ENCODE assay signal across 8 cellular contexts in the genomic region with DNA sequence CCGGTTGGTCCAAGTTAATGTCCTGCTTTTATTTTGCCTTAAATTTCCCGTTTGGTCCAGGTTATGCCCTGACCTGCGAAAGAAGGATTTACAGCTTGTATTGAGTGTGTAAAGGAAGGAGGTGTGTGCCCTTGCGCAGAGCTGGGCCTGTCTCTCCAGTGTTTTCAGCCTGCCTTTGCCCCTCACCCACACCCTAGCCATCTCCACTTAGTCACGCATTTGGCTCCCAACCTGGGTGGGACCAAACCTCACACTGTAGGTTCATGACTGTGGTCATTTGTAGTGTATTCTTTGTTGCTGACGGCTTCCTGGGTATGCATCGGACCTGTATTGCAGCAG. TPM values are rescaled to one million over a fixed set of nuclear protein-coding genes. Genes with fewer than 3 reads are reported as not detected.
A peak's percentile ranks its signal among the peaks of the same experiment; 100 is the strongest.
DNase-seq lines count a peak whose midpoint lies in the region; ATAC-seq and TF ChIP-seq lines count a peak whose summit lies in the region.

No MANE protein-coding gene starts in this region.

- H3K36me3 ChIP-seq in mesendoderm (ENCODE audit: control insufficient read depth, insufficient read depth, low read length): peaks cover 1% of the 10 kb centered on the region

- no peak overlapping the region for H3K18ac ChIP-seq in mesendoderm (ENCODE audit: low read length)

- peak overlapping the region; percentile 87 for H3K56ac ChIP-seq in mesendoderm (ENCODE audit: low read length)

- WGBS in mesendoderm (ENCODE audit: extremely low coverage, insufficient coverage, low lambda C conversion rate): no CpG with 5 or more reads among the region's 7 CpGs

- H3K79me2 ChIP-seq in mesendoderm (ENCODE audit: control insufficient read depth, insufficient read depth, low read length): peaks cover 41% of the 10 kb centered on the region

- no peak overlapping the region for H2BK15ac ChIP-seq in mesendoderm (replicated peaks; ENCODE audit: low read depth)

- peak overlapping the region; percentile 22 for H2BK5ac ChIP-seq in mesendoderm (ENCODE audit: low read length)

- no peaks in the 10 kb centered on the region for H3K27me3 ChIP-seq in mesendoderm (ENCODE audit: insufficient read depth, low read length, poor library complexity)

- no peak overlapping the region for H2BK120ac ChIP-seq in mesendoderm (ENCODE audit: low read depth, low read length)

- H3K4me3 ChIP-seq in mesendoderm (ENCODE audit: low read length): no peak overlapping the region

- H3K9ac ChIP-seq in mesendoderm (ENCODE audit: low read length): peak overlapping the region; percentile 63

- peaks cover 2% of the 10 kb centered on the region for H3K36me3 Mint-ChIP-seq in IgD-negative memory B cell
- peaks cover 12% of the 10 kb centered on the region for H3K36me3 Mint-ChIP-seq in stimulated activated memory B cell treated with anti-CD40 and anti-IgM and Interleukin-4, amounts not matched to agents 10 μg/mL and 1 μg/mL and 100 μg/mL, for 72 hours

- H4K5ac ChIP-seq in mesendoderm (ENCODE audit: low read length): peak overlapping the region; percentile 29

- H3K4ac ChIP-seq in mesendoderm (ENCODE audit: low read depth, low read length): peak overlapping the region; percentile 83

- peak overlapping the region; percentile 89 to 99 (median 97) for H3K27ac Mint-ChIP-seq in IgD-negative memory B cell
- H3K27ac Mint-ChIP-seq in stimulated activated memory B cell treated with anti-CD40 and anti-IgM and Interleukin-4, amounts not matched to agents 10 μg/mL and 1 μg/mL and 100 μg/mL, for 72 hours: peak overlapping the region; percentile 91

- no peak overlapping the region for H3K23ac ChIP-seq in mesendoderm (ENCODE audit: low read length)

- H3K4me2 ChIP-seq in mesendoderm (ENCODE audit: low read length): peak overlapping the region; percentile 0

- peak; percentile 14 for DNase-seq in Ammon's horn (ENCODE audit: low spot score)
- DNase-seq in cerebellum (ENCODE audit: low spot score): peak; percentile 18
- peak; percentile 61 for DNase-seq in mesendoderm
- DNase-seq in NCI-H1048 (lab: John Stamatoyannopoulos, UW): no peak

- H3K79me1 ChIP-seq in mesendoderm (ENCODE audit: low read length): no peaks in the 10 kb centered on the region

- peak overlapping the region; percentile 86 to 99 (median 92) for H3K4me3 Mint-ChIP-seq in IgD-negative memory B cell
- peak overlapping the region; percentile 85 for H3K4me3 Mint-ChIP-seq in stimulated activated memory B cell treated with anti-CD40 and anti-IgM and Interleukin-4, amounts not matched to agents 10 μg/mL and 1 μg/mL and 100 μg/mL, for 72 hours

- H3K4me1 ChIP-seq in mesendoderm (ENCODE audit: control insufficient read depth, low read depth, low read length): peaks cover 3% of the 10 kb centered on the region

- no peak for TF ChIP-seq CTCF in VCaP (conservative IDR thresholded peaks at IDR 0.05)

- peak; percentile 3 for ATAC-seq in GM19372 (IDR thresholded peaks at IDR 0.05; ENCODE audit: low read depth, unreplicated experiment)
- peak; percentile 72 for ATAC-seq in stimulated activated memory B cell treated with anti-CD40 and anti-IgM and Interleukin-4, amounts not matched to agents 10 μg/mL and 1 μg/mL and 100 μg/mL, for 72 hours

- no peak overlapping the region for H4K8ac ChIP-seq in mesendoderm (ENCODE audit: low read depth, low read length)

- H2AK5ac ChIP-seq in mesendoderm (ENCODE audit: low read length): peak overlapping the region; percentile 6

- H3K27me3 Mint-ChIP-seq in IgD-negative memory B cell: no peaks in the 10 kb centered on the region
- H3K27me3 Mint-ChIP-seq in stimulated activated memory B cell treated with anti-CD40 and anti-IgM and Interleukin-4, amounts not matched to agents 10 μg/mL and 1 μg/mL and 100 μg/mL, for 72 hours: no peaks in the 10 kb centered on the region

- peaks cover 32 to 46% (median 36%) of the 10 kb centered on the region in 3 donors for H3K4me1 Mint-ChIP-seq in IgD-negative memory B cell
- peaks cover 44% of the 10 kb centered on the region for H3K4me1 Mint-ChIP-seq in stimulated activated memory B cell treated with anti-CD40 and anti-IgM and Interleukin-4, amounts not matched to agents 10 μg/mL and 1 μg/mL and 100 μg/mL, for 72 hours

- peak overlapping the region; percentile 96 for H3K27ac ChIP-seq in VCaP
- H3K27ac ChIP-seq in mesendoderm (ENCODE audit: low read depth, low read length): peak overlapping the region; percentile 13

- H3K9me3 Mint-ChIP-seq in IgD-negative memory B cell: no peaks in the 10 kb centered on the region
- no peaks in the 10 kb centered on the region for H3K9me3 Mint-ChIP-seq in stimulated activated memory B cell treated with anti-CD40 and anti-IgM and Interleukin-4, amounts not matched to agents 10 μg/mL and 1 μg/mL and 100 μg/mL, for 72 hours

RNA-seq across cellular contexts. Expression of a gene that starts 0.6 kb away (rescaled TPM):
- 116 TPM for polyA plus RNA-seq in IgD-negative memory B cell
- 157 TPM for total RNA-seq in cerebellum
- polyA plus RNA-seq in mesendoderm (2013, experiment 1 of 2): 150 TPM
- 150 TPM for polyA plus RNA-seq in mesendoderm (2013, experiment 2 of 2)

RNA-seq across cellular contexts. Expression of a gene that starts 21.1 kb away (rescaled TPM):
- 143 TPM for polyA plus RNA-seq in IgD-negative memory B cell
- total RNA-seq in cerebellum: 70.9 TPM
- 146 TPM for polyA plus RNA-seq in mesendoderm (2013, experiment 1 of 2)
- 145 TPM for polyA plus RNA-seq in mesendoderm (2013, experiment 2 of 2)
